Comparison of ENCODE assay signal across 9 cellular contexts in the genomic region with DNA sequence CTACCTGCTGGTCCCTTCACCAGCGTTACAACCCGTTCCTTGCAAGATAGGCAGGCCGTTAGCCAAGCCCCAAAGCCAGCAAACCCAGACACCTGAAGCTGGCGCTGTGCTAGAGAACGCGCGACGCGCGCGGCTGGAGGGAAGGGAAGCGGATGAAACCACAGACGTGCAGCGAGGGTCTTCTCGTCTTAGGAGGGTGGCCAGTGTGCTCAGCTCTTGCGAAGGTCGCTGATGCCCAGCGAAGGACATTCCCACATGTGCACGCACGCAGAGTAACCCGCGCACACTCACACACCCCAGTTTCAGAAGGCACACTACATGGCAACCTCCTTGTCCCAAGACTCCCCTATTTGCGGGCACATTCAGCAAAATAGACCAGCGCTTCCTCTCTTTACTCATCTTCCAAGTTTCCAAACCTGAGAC. TPM values are rescaled to one million over a fixed set of nuclear protein-coding genes. Genes with fewer than 3 reads are reported as not detected.
DNase-seq lines count a peak whose midpoint lies in the region; ATAC-seq and TF ChIP-seq lines count a peak whose summit lies in the region.
"Had no signal": no experiment of that assay in that cellular context is flagged by ENCODE, and none has a peak within 500 bp of the region (broad histone marks: within the 10 kb centered on the region; RNA-seq: fewer than 3 reads in every experiment).

No MANE protein-coding gene starts in this region.

- H3K9ac ChIP-seq in duodenal mucosa (ENCODE audit: low read depth in 1 of 2, low read length in 2 of 2) = peak overlapping the region in 1 of 2 donors; percentile 60

- H3K27ac Mint-ChIP-seq in activated naive CD4-positive, alpha-beta T cell treated with anti-CD3 and anti-CD28 coated beads, Interleukin-2, amount 10 ng/mL, durations not matched to agents 7 days and 5 days = no peak overlapping the region
- peak overlapping the region; percentile 46 for H3K27ac Mint-ChIP-seq in type B pancreatic cell
- H3K27ac Mint-ChIP-seq: T-helper 1 cell treated with Interleukin-12 subunit alpha and Interleukin-12 subunit beta and Interleukin-4 antibody, amounts not matched to agents 30 μg/mL and 1 μg/mL, for 36 hours had no signal

- no peak for TF ChIP-seq CTCF in type B pancreatic cell (conservative IDR thresholded peaks at IDR 0.05)

- DNase-seq in activated naive CD4-positive, alpha-beta T cell treated with anti-CD3 and anti-CD28 coated beads, Interleukin-2, amount 10 ng/mL, durations not matched to agents 7 days and 5 days = no peak
- no peak for DNase-seq in activated naive CD4-positive, alpha-beta T cell treated with anti-CD3 and anti-CD28 coated beads, Interleukin-2, amount 50 U/mL, for 16 hours
- DNase-seq in type B pancreatic cell (ENCODE audit: extremely low spot score, unreplicated experiment) = no peak
- DNase-seq in COLO668 (lab: John Stamatoyannopoulos, UW; ENCODE audit: unreplicated experiment) = no peak

- CTCF ChIA-PET in activated naive CD4-positive, alpha-beta T cell treated with anti-CD3 and anti-CD28 coated beads, Interleukin-2, amount 10 ng/mL, durations not matched to agents 7 days and 5 days (lab: Charles Lee) = no interaction called here

- peaks cover 7 to 14% of the 10 kb centered on the region in 2 donors for H3K27me3 ChIP-seq in duodenal mucosa (ENCODE audit: control insufficient read depth in 1 of 2, insufficient read depth in 2 of 2, low read length in 2 of 2)

- ATAC-seq in GM18519 (IDR thresholded peaks at IDR 0.05; ENCODE audit: low FRiP score, unreplicated experiment) (no peak), GM19324 (IDR thresholded peaks at IDR 0.05; ENCODE audit: low FRiP score, unreplicated experiment) (no peak)

- H3K27me3 Mint-ChIP-seq in activated naive CD4-positive, alpha-beta T cell treated with anti-CD3 and anti-CD28 coated beads, Interleukin-2, amount 10 ng/mL, durations not matched to agents 7 days and 5 days = peaks cover 47% of the 10 kb centered on the region
- peaks cover 49% of the 10 kb centered on the region for H3K27me3 Mint-ChIP-seq in type B pancreatic cell

- peaks cover 5% of the 10 kb centered on the region for H3K4me1 Mint-ChIP-seq in activated naive CD4-positive, alpha-beta T cell treated with anti-CD3 and anti-CD28 coated beads, Interleukin-2, amount 10 ng/mL, durations not matched to agents 7 days and 5 days
- H3K4me1 Mint-ChIP-seq in type B pancreatic cell (ENCODE audit: unreplicated experiment) = peaks cover 26% of the 10 kb centered on the region

- 1 to 6% methylated on average over 9 to 16 of the region's 24 CpGs for WGBS in mesodermal cell (ENCODE audit: insufficient coverage in 2 of 2), 2 experiments

- H3K4me3 ChIP-seq in duodenal mucosa (ENCODE audit: low read depth in 1 of 2, low read length in 2 of 2) (peak overlapping the region; percentile 65 to 78), mesodermal cell (ENCODE audit: extremely low read depth, insufficient read depth, low read length, poor library complexity, severe bottlenecking) (peak overlapping the region; percentile 51)

- H3K4me3 Mint-ChIP-seq in activated naive CD4-positive, alpha-beta T cell treated with anti-CD3 and anti-CD28 coated beads, Interleukin-2, amount 10 ng/mL, durations not matched to agents 7 days and 5 days = peak overlapping the region; percentile 18
- peak overlapping the region; percentile 90 for H3K4me3 Mint-ChIP-seq in type B pancreatic cell
- H3K4me3 Mint-ChIP-seq: T-helper 1 cell treated with Interleukin-12 subunit alpha and Interleukin-12 subunit beta and Interleukin-4 antibody, amounts not matched to agents 30 μg/mL and 1 μg/mL, for 36 hours had no signal

- no peaks in the 10 kb centered on the region for H3K9me3 Mint-ChIP-seq in activated naive CD4-positive, alpha-beta T cell treated with anti-CD3 and anti-CD28 coated beads, Interleukin-2, amount 10 ng/mL, durations not matched to agents 7 days and 5 days
- no peaks in the 10 kb centered on the region for H3K9me3 Mint-ChIP-seq in type B pancreatic cell
- H3K9me3 Mint-ChIP-seq: T-helper 1 cell treated with Interleukin-12 subunit alpha and Interleukin-12 subunit beta and Interleukin-4 antibody, amounts not matched to agents 30 μg/mL and 1 μg/mL, for 36 hours had no signal

- H3K36me3 Mint-ChIP-seq in activated naive CD4-positive, alpha-beta T cell treated with anti-CD3 and anti-CD28 coated beads, Interleukin-2, amount 10 ng/mL, durations not matched to agents 7 days and 5 days = no peaks in the 10 kb centered on the region
- peaks cover under 1% of the 10 kb centered on the region for H3K36me3 Mint-ChIP-seq in type B pancreatic cell

- H3K27ac ChIP-seq in duodenal mucosa (ENCODE audit: low read depth, low read length) (peak overlapping the region; percentile 65), mesodermal cell (ENCODE audit: low read depth, low read length, severe bottlenecking) (no peak overlapping the region)

- H3K9me3 ChIP-seq in duodenal mucosa (ENCODE audit: control insufficient read depth in 1 of 2, low read length in 2 of 2) (no peaks in the 10 kb centered on the region), mesodermal cell (ENCODE audit: control insufficient read depth, low read length) (no peaks in the 10 kb centered on the region)

- no peaks in the 10 kb centered on the region for H3K36me3 ChIP-seq in duodenal mucosa (ENCODE audit: control insufficient read depth in 1 of 2, insufficient read depth in 2 of 2, low read length in 2 of 2)
- H3K36me3 ChIP-seq in mesodermal cell (ENCODE audit: control insufficient read depth, insufficient read depth, low read length) = no peaks in the 10 kb centered on the region

- H3K4me1 ChIP-seq in duodenal mucosa (ENCODE audit: control insufficient read depth in 1 of 2, insufficient read depth in 2 of 2, low read length in 2 of 2) (peaks cover 11 to 26% of the 10 kb centered on the region in 2 donors), mesodermal cell (ENCODE audit: control insufficient read depth, insufficient read depth, low read length, poor library complexity, severe bottlenecking) (no peaks in the 10 kb centered on the region)

RNA-seq across cellular contexts. Expression of a gene that starts 0.9 kb away (rescaled TPM):
- polyA plus RNA-seq in mesodermal cell (2013, experiment 1 of 2) = 1.4 TPM
- polyA plus RNA-seq in mesodermal cell (2013, experiment 2 of 2) = 0.96 TPM
- 0.79 and 3.4 TPM in 2 replicates for total RNA-seq in type B pancreatic cell (ENCODE audit: low replicate concordance)
